ENCODE assay signal across 1 cellular context in the genomic region with DNA sequence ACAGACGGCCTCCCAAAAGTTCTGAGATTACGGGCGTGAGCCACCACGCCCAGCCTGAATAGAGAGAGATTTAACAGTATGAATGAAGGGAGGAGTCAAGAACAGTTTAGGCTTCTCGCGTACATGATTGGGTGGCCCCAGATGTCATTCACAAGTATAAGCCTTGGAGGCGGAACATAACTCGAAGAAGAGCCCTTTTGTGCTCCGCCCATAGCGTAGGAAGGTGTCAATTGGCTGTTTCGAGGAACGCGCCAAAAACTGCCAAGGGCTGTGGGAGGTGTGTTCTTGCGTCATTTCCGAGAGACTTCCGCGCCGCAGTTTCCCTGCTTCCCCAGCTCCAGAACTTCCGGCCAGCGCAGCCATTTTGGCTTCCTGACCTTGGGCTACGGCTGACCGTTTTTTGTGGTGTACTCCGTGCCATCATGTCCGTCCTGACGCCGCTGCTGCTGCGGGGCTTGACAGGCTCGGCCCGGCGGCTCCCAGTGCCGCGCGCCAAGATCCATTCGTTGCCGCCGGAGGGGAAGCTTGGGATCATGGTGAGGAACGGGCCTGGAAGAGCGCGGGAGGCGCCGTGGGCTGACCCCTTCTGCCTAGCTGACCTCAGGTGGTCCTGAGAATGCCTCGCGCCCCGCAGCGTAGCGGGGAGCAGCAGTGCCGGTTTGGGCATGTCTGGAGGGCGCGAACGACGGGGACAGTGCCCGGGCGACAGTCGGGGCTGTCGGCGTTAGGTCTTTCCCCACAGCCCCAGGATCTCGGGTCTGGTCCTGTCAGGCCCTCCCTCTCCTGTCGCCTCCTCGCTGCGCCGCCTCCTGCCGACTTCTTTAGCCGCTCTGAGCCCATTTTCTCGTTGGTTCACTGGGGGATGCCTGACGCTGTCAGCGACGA.
TF ChIP-seq lines count a peak whose summit lies in the region.

A gene with protein sequence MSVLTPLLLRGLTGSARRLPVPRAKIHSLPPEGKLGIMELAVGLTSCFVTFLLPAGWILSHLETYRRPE (plus strand): TSS at position 362 of the 885 bp plus-strand sequence. CDS start 61 bp downstream, at position 423.

TF ChIP-seq in HEK293, 187 proteins besides CTCF, POLR2A, EP300 and RAD21 (continued from another document and continues in another):
- TF ChIP-seq, protein P1, sequence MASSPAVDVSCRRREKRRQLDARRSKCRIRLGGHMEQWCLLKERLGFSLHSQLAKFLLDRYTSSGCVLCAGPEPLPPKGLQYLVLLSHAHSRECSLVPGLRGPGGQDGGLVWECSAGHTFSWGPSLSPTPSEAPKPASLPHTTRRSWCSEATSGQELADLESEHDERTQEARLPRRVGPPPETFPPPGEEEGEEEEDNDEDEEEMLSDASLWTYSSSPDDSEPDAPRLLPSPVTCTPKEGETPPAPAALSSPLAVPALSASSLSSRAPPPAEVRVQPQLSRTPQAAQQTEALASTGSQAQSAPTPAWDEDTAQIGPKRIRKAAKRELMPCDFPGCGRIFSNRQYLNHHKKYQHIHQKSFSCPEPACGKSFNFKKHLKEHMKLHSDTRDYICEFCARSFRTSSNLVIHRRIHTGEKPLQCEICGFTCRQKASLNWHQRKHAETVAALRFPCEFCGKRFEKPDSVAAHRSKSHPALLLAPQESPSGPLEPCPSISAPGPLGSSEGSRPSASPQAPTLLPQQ (tag by site-specific recombination; IDR thresholded peaks at IDR 0.05) = peak; percentile 53; the same call in 1 of the 2 replicates
- TF ChIP-seq SP2 (tag by site-specific recombination; IDR thresholded peaks at IDR 0.05) (peak; percentile 97), ZNF558 (tag by site-specific recombination; IDR thresholded peaks at IDR 0.05) (no peak), GLI4 (tag by site-specific recombination; IDR thresholded peaks at IDR 0.05) (no peak), ZNF174 (tag by site-specific recombination; IDR thresholded peaks at IDR 0.05) (no peak), ZNF157 (tag by site-specific recombination; IDR thresholded peaks at IDR 0.05) (no peak), YY1 (tag by site-specific recombination; IDR thresholded peaks at IDR 0.05) (peak; percentile 85), ZNF202 (tag by site-specific recombination; IDR thresholded peaks at IDR 0.05; ENCODE audit: borderline replicate concordance) (no peak), ZNF366 (tag by site-specific recombination; conservative IDR thresholded peaks at IDR 0.05) (peak; percentile 62; the same call in 1 of the 2 replicates), ZNF133 (tag by site-specific recombination; IDR thresholded peaks at IDR 0.05) (no peak), TCF7L2 (IDR thresholded peaks at IDR 0.05; ENCODE audit: borderline replicate concordance, low read depth, low read length) (no peak), ZIC2 (tag by site-specific recombination; IDR thresholded peaks at IDR 0.05) (peak; percentile 72), ZNF596 (tag by site-specific recombination; IDR thresholded peaks at IDR 0.05) (no peak), KLF9 (tag by site-specific recombination; IDR thresholded peaks at IDR 0.05; ENCODE audit: low read depth) (peak; percentile 73; the same call in 1 of the 2 replicates), ZNF394 (tag by site-specific recombination; IDR thresholded peaks at IDR 0.05; ENCODE audit: borderline replicate concordance) (peak; percentile 34; the same call in 1 of the 2 replicates), KLF1 (tag by site-specific recombination; IDR thresholded peaks at IDR 0.05) (peak; percentile 73), ZNF837 (tag by site-specific recombination; IDR thresholded peaks at IDR 0.05) (no peak), ZFP69B (tag by site-specific recombination; IDR thresholded peaks at IDR 0.05) (no peak), ZNF76 (tag by site-specific recombination; IDR thresholded peaks at IDR 0.05; ENCODE audit: borderline replicate concordance, low read depth) (peak; percentile 86), ZFP37 (tag by site-specific recombination; IDR thresholded peaks at IDR 0.05) (peak; percentile 86), YY2 (tag by site-specific recombination; IDR thresholded peaks at IDR 0.05) (peak; percentile 72; the same call in 1 of the 2 replicates), ZBTB48 (tag by site-specific recombination; IDR thresholded peaks at IDR 0.05) (peak; percentile 20; the same call in 1 of the 2 replicates), ZNF146 (tag by site-specific recombination; IDR thresholded peaks at IDR 0.05) (0 out of 2 replicates have a peak, but pooled peaks have one; percentile 12), IKZF3 (tag by site-specific recombination; IDR thresholded peaks at IDR 0.05) (peak; percentile 72)
- TF ChIP-seq, protein P2, sequence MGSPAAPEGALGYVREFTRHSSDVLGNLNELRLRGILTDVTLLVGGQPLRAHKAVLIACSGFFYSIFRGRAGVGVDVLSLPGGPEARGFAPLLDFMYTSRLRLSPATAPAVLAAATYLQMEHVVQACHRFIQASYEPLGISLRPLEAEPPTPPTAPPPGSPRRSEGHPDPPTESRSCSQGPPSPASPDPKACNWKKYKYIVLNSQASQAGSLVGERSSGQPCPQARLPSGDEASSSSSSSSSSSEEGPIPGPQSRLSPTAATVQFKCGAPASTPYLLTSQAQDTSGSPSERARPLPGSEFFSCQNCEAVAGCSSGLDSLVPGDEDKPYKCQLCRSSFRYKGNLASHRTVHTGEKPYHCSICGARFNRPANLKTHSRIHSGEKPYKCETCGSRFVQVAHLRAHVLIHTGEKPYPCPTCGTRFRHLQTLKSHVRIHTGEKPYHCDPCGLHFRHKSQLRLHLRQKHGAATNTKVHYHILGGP (tag by site-specific recombination; IDR thresholded peaks at IDR 0.05) = peak; percentile 89
- TF ChIP-seq, protein P3, sequence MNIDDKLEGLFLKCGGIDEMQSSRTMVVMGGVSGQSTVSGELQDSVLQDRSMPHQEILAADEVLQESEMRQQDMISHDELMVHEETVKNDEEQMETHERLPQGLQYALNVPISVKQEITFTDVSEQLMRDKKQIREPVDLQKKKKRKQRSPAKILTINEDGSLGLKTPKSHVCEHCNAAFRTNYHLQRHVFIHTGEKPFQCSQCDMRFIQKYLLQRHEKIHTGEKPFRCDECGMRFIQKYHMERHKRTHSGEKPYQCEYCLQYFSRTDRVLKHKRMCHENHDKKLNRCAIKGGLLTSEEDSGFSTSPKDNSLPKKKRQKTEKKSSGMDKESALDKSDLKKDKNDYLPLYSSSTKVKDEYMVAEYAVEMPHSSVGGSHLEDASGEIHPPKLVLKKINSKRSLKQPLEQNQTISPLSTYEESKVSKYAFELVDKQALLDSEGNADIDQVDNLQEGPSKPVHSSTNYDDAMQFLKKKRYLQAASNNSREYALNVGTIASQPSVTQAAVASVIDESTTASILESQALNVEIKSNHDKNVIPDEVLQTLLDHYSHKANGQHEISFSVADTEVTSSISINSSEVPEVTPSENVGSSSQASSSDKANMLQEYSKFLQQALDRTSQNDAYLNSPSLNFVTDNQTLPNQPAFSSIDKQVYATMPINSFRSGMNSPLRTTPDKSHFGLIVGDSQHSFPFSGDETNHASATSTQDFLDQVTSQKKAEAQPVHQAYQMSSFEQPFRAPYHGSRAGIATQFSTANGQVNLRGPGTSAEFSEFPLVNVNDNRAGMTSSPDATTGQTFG (tag by site-specific recombination; IDR thresholded peaks at IDR 0.05; ENCODE audit: borderline replicate concordance) = no peak
- TF ChIP-seq, protein P4, sequence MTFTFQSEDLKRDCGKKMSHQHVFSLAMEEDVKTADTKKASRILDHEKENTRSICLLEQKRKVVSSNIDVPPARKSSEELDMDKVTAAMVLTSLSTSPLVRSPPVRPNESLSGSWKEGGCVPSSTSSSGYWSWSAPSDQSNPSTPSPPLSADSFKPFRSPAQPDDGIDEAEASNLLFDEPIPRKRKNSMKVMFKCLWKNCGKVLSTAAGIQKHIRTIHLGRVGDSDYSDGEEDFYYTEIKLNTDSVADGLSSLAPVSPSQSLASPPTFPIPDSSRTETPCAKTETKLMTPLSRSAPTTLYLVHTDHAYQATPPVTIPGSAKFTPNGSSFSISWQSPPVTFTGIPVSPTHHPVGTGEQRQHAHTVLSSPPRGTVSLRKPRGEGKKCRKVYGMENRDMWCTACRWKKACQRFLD (tag by site-specific recombination; IDR thresholded peaks at IDR 0.05) = no peak
- TF ChIP-seq, protein P5, sequence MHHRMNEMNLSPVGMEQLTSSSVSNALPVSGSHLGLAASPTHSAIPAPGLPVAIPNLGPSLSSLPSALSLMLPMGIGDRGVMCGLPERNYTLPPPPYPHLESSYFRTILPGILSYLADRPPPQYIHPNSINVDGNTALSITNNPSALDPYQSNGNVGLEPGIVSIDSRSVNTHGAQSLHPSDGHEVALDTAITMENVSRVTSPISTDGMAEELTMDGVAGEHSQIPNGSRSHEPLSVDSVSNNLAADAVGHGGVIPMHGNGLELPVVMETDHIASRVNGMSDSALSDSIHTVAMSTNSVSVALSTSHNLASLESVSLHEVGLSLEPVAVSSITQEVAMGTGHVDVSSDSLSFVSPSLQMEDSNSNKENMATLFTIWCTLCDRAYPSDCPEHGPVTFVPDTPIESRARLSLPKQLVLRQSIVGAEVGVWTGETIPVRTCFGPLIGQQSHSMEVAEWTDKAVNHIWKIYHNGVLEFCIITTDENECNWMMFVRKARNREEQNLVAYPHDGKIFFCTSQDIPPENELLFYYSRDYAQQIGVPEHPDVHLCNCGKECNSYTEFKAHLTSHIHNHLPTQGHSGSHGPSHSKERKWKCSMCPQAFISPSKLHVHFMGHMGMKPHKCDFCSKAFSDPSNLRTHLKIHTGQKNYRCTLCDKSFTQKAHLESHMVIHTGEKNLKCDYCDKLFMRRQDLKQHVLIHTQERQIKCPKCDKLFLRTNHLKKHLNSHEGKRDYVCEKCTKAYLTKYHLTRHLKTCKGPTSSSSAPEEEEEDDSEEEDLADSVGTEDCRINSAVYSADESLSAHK (tag by site-specific recombination; IDR thresholded peaks at IDR 0.05) = peak; percentile 91
- TF ChIP-seq, protein P6, sequence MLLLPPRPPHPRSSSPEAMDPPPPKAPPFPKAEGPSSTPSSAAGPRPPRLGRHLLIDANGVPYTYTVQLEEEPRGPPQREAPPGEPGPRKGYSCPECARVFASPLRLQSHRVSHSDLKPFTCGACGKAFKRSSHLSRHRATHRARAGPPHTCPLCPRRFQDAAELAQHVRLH (tag by site-specific recombination; IDR thresholded peaks at IDR 0.05) = no peak
- TF ChIP-seq, protein P7, sequence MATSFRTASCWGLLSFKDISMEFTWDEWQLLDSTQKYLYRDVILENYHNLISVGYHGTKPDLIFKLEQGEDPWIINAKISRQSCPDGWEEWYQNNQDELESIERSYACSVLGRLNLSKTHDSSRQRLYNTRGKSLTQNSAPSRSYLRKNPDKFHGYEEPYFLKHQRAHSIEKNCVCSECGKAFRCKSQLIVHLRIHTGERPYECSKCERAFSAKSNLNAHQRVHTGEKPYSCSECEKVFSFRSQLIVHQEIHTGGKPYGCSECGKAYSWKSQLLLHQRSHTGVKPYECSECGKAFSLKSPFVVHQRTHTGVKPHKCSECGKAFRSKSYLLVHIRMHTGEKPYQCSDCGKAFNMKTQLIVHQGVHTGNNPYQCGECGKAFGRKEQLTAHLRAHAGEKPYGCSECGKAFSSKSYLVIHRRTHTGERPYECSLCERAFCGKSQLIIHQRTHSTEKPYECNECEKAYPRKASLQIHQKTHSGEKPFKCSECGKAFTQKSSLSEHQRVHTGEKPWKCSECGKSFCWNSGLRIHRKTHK (tag by site-specific recombination; IDR thresholded peaks at IDR 0.05) = no peak
- TF ChIP-seq, protein P8, sequence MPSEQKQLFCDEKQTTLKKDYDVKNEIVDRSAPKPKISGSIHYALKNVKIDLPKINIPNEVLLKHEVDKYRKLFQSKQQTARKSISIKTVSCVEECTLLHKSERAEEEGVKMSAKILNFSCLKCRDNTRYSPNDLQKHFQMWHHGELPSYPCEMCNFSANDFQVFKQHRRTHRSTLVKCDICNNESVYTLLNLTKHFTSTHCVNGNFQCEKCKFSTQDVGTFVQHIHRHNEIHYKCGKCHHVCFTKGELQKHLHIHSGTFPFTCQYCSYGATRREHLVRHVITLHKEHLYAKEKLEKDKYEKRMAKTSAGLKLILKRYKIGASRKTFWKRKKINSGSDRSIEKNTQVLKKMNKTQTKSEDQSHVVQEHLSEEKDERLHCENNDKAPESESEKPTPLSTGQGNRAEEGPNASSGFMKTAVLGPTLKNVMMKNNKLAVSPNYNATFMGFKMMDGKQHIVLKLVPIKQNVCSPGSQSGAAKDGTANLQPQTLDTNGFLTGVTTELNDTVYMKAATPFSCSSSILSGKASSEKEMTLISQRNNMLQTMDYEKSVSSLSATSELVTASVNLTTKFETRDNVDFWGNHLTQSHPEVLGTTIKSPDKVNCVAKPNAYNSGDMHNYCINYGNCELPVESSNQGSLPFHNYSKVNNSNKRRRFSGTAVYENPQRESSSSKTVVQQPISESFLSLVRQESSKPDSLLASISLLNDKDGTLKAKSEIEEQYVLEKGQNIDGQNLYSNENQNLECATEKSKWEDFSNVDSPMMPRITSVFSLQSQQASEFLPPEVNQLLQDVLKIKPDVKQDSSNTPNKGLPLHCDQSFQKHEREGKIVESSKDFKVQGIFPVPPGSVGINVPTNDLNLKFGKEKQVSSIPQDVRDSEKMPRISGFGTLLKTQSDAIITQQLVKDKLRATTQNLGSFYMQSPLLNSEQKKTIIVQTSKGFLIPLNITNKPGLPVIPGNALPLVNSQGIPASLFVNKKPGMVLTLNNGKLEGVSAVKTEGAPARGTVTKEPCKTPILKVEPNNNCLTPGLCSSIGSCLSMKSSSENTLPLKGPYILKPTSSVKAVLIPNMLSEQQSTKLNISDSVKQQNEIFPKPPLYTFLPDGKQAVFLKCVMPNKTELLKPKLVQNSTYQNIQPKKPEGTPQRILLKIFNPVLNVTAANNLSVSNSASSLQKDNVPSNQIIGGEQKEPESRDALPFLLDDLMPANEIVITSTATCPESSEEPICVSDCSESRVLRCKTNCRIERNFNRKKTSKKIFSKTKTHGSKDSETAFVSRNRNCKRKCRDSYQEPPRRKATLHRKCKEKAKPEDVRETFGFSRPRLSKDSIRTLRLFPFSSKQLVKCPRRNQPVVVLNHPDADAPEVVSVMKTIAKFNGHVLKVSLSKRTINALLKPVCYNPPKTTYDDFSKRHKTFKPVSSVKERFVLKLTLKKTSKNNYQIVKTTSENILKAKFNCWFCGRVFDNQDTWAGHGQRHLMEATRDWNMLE (tag by site-specific recombination; conservative IDR thresholded peaks at IDR 0.05; ENCODE audit: low read depth) = peak; percentile 59; the same call in 1 of the 2 replicates
- TF ChIP-seq, protein P9, sequence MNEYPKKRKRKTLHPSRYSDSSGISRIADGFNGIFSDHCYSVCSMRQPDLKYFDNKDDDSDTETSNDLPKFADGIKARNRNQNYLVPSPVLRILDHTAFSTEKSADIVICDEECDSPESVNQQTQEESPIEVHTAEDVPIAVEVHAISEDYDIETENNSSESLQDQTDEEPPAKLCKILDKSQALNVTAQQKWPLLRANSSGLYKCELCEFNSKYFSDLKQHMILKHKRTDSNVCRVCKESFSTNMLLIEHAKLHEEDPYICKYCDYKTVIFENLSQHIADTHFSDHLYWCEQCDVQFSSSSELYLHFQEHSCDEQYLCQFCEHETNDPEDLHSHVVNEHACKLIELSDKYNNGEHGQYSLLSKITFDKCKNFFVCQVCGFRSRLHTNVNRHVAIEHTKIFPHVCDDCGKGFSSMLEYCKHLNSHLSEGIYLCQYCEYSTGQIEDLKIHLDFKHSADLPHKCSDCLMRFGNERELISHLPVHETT (tag by site-specific recombination; IDR thresholded peaks at IDR 0.05) = no peak
- TF ChIP-seq, protein P10, sequence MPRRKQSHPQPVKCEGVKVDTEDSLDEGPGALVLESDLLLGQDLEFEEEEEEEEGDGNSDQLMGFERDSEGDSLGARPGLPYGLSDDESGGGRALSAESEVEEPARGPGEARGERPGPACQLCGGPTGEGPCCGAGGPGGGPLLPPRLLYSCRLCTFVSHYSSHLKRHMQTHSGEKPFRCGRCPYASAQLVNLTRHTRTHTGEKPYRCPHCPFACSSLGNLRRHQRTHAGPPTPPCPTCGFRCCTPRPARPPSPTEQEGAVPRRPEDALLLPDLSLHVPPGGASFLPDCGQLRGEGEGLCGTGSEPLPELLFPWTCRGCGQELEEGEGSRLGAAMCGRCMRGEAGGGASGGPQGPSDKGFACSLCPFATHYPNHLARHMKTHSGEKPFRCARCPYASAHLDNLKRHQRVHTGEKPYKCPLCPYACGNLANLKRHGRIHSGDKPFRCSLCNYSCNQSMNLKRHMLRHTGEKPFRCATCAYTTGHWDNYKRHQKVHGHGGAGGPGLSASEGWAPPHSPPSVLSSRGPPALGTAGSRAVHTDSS (tag by site-specific recombination; IDR thresholded peaks at IDR 0.05) = no peak
